In the genomic region with DNA sequence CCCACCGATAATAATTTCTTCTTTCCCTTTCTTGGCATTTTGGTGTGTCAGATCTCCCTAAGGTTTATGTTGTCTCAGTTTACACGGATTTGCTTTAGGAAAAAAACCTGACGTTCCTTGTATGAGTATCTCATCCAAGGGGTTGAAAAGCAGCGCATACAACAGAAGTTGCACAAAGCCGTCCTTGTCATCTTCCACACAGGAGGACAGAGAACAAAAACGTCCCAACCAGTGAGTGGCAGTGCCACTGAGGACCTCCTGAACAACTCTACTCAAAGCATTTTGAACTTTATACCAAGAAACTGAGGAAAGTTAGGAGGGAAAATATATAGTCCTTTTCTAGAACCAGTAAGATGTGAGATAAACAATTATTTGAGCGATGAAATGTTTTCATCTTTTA, we compare ENCODE assay signal across 22 cellular contexts.
DNase-seq lines count a peak whose midpoint lies in the region; ATAC-seq and TF ChIP-seq lines count a peak whose summit lies in the region.
"Had no signal": no experiment of that assay in that cellular context is flagged by ENCODE, and none has a peak within 500 bp of the region (broad histone marks: within the 10 kb centered on the region; RNA-seq: fewer than 3 reads in every experiment).

No MANE protein-coding gene starts in this region.

- H3K9me3 Mint-ChIP-seq in natural killer cell treated with Interleukin-12 subunit alpha and Interleukin-12 subunit beta and Interleukin-15 and Interleukin-18, amount 100 ng/mL, for 72 hours = no peaks in the 10 kb centered on the region
- H3K9me3 Mint-ChIP-seq: CD14-positive monocyte had no signal

- no peak for ATAC-seq in psoas muscle
- ATAC-seq in GM21737 (IDR thresholded peaks at IDR 0.05; ENCODE audit: unreplicated experiment) = no peak
- ATAC-seq in natural killer cell treated with Interleukin-12 subunit alpha and Interleukin-12 subunit beta and Interleukin-15 and Interleukin-18, amount 100 ng/mL, for 72 hours = no peak

- TF ChIP-seq EP300 in transverse colon (IDR thresholded peaks at IDR 0.05; ENCODE audit: low read depth) = no peak

- H3K36me3 Mint-ChIP-seq in natural killer cell treated with Interleukin-12 subunit alpha and Interleukin-12 subunit beta and Interleukin-15 and Interleukin-18, amount 100 ng/mL, for 72 hours = no peaks in the 10 kb centered on the region
- H3K36me3 Mint-ChIP-seq: CD14-positive monocyte had no signal

- H3K27me3 ChIP-seq in dorsolateral prefrontal cortex = no peaks in the 10 kb centered on the region
- no peaks in the 10 kb centered on the region for H3K27me3 ChIP-seq in mucosa of rectum (ENCODE audit: control insufficient read depth in 2 of 2, insufficient read depth in 2 of 2, low read length in 2 of 2)
- H3K27me3 ChIP-seq in psoas muscle (ENCODE audit: insufficient read depth in 3 of 3, low read length in 2 of 3) = no peaks in the 10 kb centered on the region
- no peaks in the 10 kb centered on the region for H3K27me3 ChIP-seq in transverse colon

- H3K27me3 Mint-ChIP-seq in natural killer cell treated with Interleukin-12 subunit alpha and Interleukin-12 subunit beta and Interleukin-15 and Interleukin-18, amount 100 ng/mL, for 72 hours = peaks cover 4 to 12% of the 10 kb centered on the region in 2 donors

- H3K4me3 ChIP-seq in dorsolateral prefrontal cortex = peak overlapping the region in 13 of 59 donors; percentile 1 to 41 (median 15)
- no peak overlapping the region for H3K4me3 ChIP-seq in mucosa of rectum (ENCODE audit: low read length in 2 of 2)
- H3K4me3 ChIP-seq in psoas muscle = peak overlapping the region; percentile 2
- H3K4me3 ChIP-seq in transverse colon = no peak overlapping the region

- 43 to 68% (median 45%) methylated on average over 7 of the region's 7 CpGs for WGBS in psoas muscle, 3 donors
- 72% methylated on average over 7 of the region's 7 CpGs for WGBS in transverse colon (ENCODE audit: low coverage in 1 of 2), 2 donors

- in situ Hi-C loops in transverse colon (cut with MboI; ENCODE audit: low pct_ligation_motif_present in 1 of 4, low pct_unique_long_range_greater_than_20kb in 1 of 4, low sequenced_read_pairs in 3 of 4) = no loop called here

- H3K9ac ChIP-seq in mucosa of rectum (ENCODE audit: low read depth in 1 of 2, low read length in 2 of 2) = no peak overlapping the region

- H3K9me3 ChIP-seq in mucosa of rectum (ENCODE audit: control insufficient read depth in 2 of 2, low read length in 2 of 2) (no peaks in the 10 kb centered on the region), psoas muscle (no peaks in the 10 kb centered on the region), transverse colon (no peaks in the 10 kb centered on the region)

- H3K27ac Mint-ChIP-seq in natural killer cell treated with Interleukin-12 subunit alpha and Interleukin-12 subunit beta and Interleukin-15 and Interleukin-18, amount 100 ng/mL, for 72 hours = no peak overlapping the region
- H3K27ac Mint-ChIP-seq: CD14-positive monocyte had no signal

- H3K4me1 ChIP-seq in mucosa of rectum (ENCODE audit: control insufficient read depth in 2 of 2, insufficient read depth in 2 of 2, low read length in 2 of 2) = no peaks in the 10 kb centered on the region
- H3K4me1 ChIP-seq in psoas muscle = peaks cover 74% of the 10 kb centered on the region
- peaks cover 0 to 11% (median 0%) of the 10 kb centered on the region in 4 donors for H3K4me1 ChIP-seq in transverse colon

- intact Hi-C loops in dorsolateral prefrontal cortex (cut with DNase I) (no loop called here), psoas muscle (cut with DNase I) (no loop called here), transverse colon (cut with DNase I; ENCODE audit: low total_unique reads) (no loop called here)

- TF ChIP-seq CTCF in dorsolateral prefrontal cortex (IDR thresholded peaks at IDR 0.05 in 54 of 56, conservative IDR thresholded peaks at IDR 0.05 in 2 of 56; ENCODE audit: low read depth in 1 of 56, partially characterized antibody in 56 of 56) (no peak), psoas muscle (IDR thresholded peaks at IDR 0.05) (no peak), transverse colon (IDR thresholded peaks at IDR 0.05) (no peak)

- H3K36me3 ChIP-seq in mucosa of rectum (ENCODE audit: control insufficient read depth in 2 of 2, insufficient read depth in 2 of 2, low read length in 2 of 2) (no peaks in the 10 kb centered on the region), psoas muscle (ENCODE audit: insufficient read depth in 1 of 2, low read depth in 1 of 2) (no peaks in the 10 kb centered on the region), transverse colon (no peaks in the 10 kb centered on the region)

- TF ChIP-seq POLR2A in transverse colon (IDR thresholded peaks at IDR 0.05) = no peak

- DNase-seq in dorsolateral prefrontal cortex (peak in 2 of 10 donors; percentile 15 to 48), psoas muscle (no peak), transverse colon (no peak), activated gamma-delta T cell treated with Interleukin-2 at 50 U/mL for 16 hours (no peak), HK-2 (ENCODE audit: unreplicated experiment) (no peak)
- no peak for DNase-seq in natural killer cell treated with Interleukin-12 subunit alpha and Interleukin-12 subunit beta and Interleukin-15 and Interleukin-18, amount 100 ng/mL, for 72 hours (ENCODE audit: low spot score)
- DNase-seq: ACHN, AML-193, COR-L47, DMS 273 treated with DMSO at 0.1 percent for 48 hours, H7, IMR-90, NCI-H1417 treated with DMSO at 0.1 percent for 48 hours, NCI-H1930, NCI-H226, NCI-H524, NCI-H82, RPMI8226, SHP77 treated with DMSO at 0.1 percent for 48 hours had no signal

- no peak overlapping the region for H3K4me3 Mint-ChIP-seq in natural killer cell treated with Interleukin-12 subunit alpha and Interleukin-12 subunit beta and Interleukin-15 and Interleukin-18, amount 100 ng/mL, for 72 hours
- H3K4me3 Mint-ChIP-seq: CD14-positive monocyte had no signal

- no peaks in the 10 kb centered on the region for H3K4me1 Mint-ChIP-seq in natural killer cell treated with Interleukin-12 subunit alpha and Interleukin-12 subunit beta and Interleukin-15 and Interleukin-18, amount 100 ng/mL, for 72 hours (ENCODE audit: low read depth in 2 of 2)
- H3K4me1 Mint-ChIP-seq: CD14-positive monocyte had no signal

- H3K27ac ChIP-seq in dorsolateral prefrontal cortex = peak overlapping the region in 47 of 59 donors; percentile 2 to 85 (median 51)
- peak overlapping the region; percentile 2 to 39 for H3K27ac ChIP-seq in mucosa of rectum (ENCODE audit: low read depth in 2 of 2, low read length in 2 of 2)
- peak overlapping the region; percentile 47 for H3K27ac ChIP-seq in psoas muscle
- peak overlapping the region; percentile 39 to 64 (median 60) for H3K27ac ChIP-seq in transverse colon
